Comparison of ENCODE assay signal across 1 cellular context in genomic region chr16:11218324-11218962, GRCh38.
TF ChIP-seq lines count a peak whose summit lies in the region.

No MANE protein-coding gene starts in this region.

TF ChIP-seq in A549, 52 proteins besides CTCF, POLR2A, EP300 and RAD21 (continued from another document):
- TF ChIP-seq, protein P1, sequence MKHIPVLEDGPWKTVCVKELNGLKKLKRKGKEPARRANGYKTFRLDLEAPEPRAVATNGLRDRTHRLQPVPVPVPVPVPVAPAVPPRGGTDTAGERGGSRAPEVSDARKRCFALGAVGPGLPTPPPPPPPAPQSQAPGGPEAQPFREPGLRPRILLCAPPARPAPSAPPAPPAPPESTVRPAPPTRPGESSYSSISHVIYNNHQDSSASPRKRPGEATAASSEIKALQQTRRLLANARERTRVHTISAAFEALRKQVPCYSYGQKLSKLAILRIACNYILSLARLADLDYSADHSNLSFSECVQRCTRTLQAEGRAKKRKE (CRISPR knock-in tag; IDR thresholded peaks at IDR 0.05; ENCODE audit: low read depth): no peak
- TF ChIP-seq HOXA7 (CRISPR knock-in tag; IDR thresholded peaks at IDR 0.05) (no peak), NPAS2 (CRISPR knock-in tag; IDR thresholded peaks at IDR 0.05; ENCODE audit: borderline replicate concordance) (no peak), HEYL (CRISPR knock-in tag; IDR thresholded peaks at IDR 0.05) (no peak), EHF (CRISPR knock-in tag; IDR thresholded peaks at IDR 0.05) (no peak), MAZ (IDR thresholded peaks at IDR 0.05; ENCODE audit: borderline replicate concordance, low read depth, low read length) (no peak)
- TF ChIP-seq, protein P2, sequence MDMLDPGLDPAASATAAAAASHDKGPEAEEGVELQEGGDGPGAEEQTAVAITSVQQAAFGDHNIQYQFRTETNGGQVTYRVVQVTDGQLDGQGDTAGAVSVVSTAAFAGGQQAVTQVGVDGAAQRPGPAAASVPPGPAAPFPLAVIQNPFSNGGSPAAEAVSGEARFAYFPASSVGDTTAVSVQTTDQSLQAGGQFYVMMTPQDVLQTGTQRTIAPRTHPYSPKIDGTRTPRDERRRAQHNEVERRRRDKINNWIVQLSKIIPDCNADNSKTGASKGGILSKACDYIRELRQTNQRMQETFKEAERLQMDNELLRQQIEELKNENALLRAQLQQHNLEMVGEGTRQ (IDR thresholded peaks at IDR 0.05): no peak
- TF ChIP-seq, protein P3, sequence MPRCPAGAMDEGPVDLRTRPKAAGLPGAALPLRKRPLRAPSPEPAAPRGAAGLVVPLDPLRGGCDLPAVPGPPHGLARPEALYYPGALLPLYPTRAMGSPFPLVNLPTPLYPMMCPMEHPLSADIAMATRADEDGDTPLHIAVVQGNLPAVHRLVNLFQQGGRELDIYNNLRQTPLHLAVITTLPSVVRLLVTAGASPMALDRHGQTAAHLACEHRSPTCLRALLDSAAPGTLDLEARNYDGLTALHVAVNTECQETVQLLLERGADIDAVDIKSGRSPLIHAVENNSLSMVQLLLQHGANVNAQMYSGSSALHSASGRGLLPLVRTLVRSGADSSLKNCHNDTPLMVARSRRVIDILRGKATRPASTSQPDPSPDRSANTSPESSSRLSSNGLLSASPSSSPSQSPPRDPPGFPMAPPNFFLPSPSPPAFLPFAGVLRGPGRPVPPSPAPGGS (IDR thresholded peaks at IDR 0.05): no peak
